22 cellular contexts compared by ENCODE assay signal in the genomic region with DNA sequence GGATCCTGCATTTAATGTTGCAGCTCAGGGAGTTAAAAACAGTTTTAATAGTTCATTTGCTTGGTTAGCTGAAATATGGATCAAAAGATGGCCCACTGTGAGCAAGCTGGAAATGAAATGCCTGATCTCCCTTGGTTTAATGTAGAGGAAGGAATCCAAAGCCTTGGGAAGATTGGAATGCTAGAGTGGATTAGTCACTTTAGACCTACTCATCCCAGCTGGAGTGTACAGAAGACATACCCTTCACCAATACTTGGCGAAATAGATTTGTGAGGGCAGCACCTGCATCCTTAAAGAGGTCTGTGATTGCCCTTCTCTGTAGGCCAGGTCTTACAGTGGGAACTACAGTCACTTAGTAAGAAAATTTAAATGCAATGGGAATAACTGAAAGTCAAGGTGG.
"Had no signal": no experiment of that assay in that cellular context is flagged by ENCODE, and none has a peak within 500 bp of the region (broad histone marks: within the 10 kb centered on the region; RNA-seq: fewer than 3 reads in every experiment).

No MANE protein-coding gene starts in this region.

- H2AFZ ChIP-seq: neural progenitor cell had no signal

- H3K27me3 Mint-ChIP-seq: activated naive CD8-positive, alpha-beta T cell treated with anti-CD3 and anti-CD28 coated beads for 36 hours; central memory CD8-positive, alpha-beta T cell had no signal

- H3K27ac Mint-ChIP-seq: activated naive CD8-positive, alpha-beta T cell treated with anti-CD3 and anti-CD28 coated beads for 36 hours; brain; neural progenitor cell had no signal

- ATAC-seq: activated CD4-positive, CD25-positive, alpha-beta regulatory T cell treated with anti-CD3 and anti-CD28 coated beads, Interleukin-2, amount 50 U/mL, for 24 hours; left lobe of liver; sciatic nerve; upper lobe of right lung had no signal

- H3K4me1 ChIP-seq: esophagus squamous epithelium, neural progenitor cell, upper lobe of right lung had no signal

- H3K36me3 Mint-ChIP-seq: activated naive CD8-positive, alpha-beta T cell treated with anti-CD3 and anti-CD28 coated beads for 36 hours; brain; naive B cell; neural progenitor cell had no signal

- H3K9me3 Mint-ChIP-seq: activated naive CD8-positive, alpha-beta T cell treated with anti-CD3 and anti-CD28 coated beads for 36 hours; central memory CD8-positive, alpha-beta T cell; naive B cell; neural progenitor cell had no signal

- FAIRE-seq: frontal cortex, islet of Langerhans had no signal

- DNase-seq: activated CD4-positive, alpha-beta T cell treated with anti-CD3 and anti-CD28 coated beads, Interleukin-2, amount 50 U/mL, for 1 hour; activated CD8-positive, alpha-beta memory T cell treated with anti-CD3 and anti-CD28 coated beads for 24 hours; activated naive CD8-positive, alpha-beta T cell treated with anti-CD3 and anti-CD28 coated beads for 36 hours; amygdala; effector CD4-positive, alpha-beta T cell; esophagus squamous epithelium; naive B cell; ovary; stimulated activated CD4-positive, alpha-beta T cell treated with anti-CD3 and anti-CD28 coated beads, Interleukin-12 subunit alpha, Interleukin-12 subunit beta, amount 100 ng/mL, for 4 hours; stimulated activated CD4-positive, alpha-beta T cell treated with anti-CD3 and anti-CD28 coated beads, Interleukin-2, amount 100 ng/mL, for 24 hours; T-helper 9 cell; upper lobe of right lung had no signal

- H3K36me3 ChIP-seq: esophagus squamous epithelium, neural progenitor cell, ovary, thoracic aorta, upper lobe of right lung had no signal

- H3K27me3 ChIP-seq: neural progenitor cell, ovary, upper lobe of right lung had no signal

- H3K9me3 ChIP-seq: esophagus squamous epithelium, ovary, thoracic aorta, upper lobe of right lung had no signal

- H3K27ac ChIP-seq: coronary artery, esophagus squamous epithelium, neural progenitor cell, ovary, thoracic aorta, upper lobe of right lung had no signal

- H3K4me2 ChIP-seq: neural progenitor cell had no signal

- H3K9ac ChIP-seq: neural progenitor cell had no signal

- H3K4me3 Mint-ChIP-seq: activated naive CD8-positive, alpha-beta T cell treated with anti-CD3 and anti-CD28 coated beads for 36 hours; brain; central memory CD8-positive, alpha-beta T cell; neural progenitor cell had no signal

- H3K4me3 ChIP-seq: coronary artery, esophagus squamous epithelium, neural progenitor cell, ovary, thoracic aorta, upper lobe of right lung had no signal

- H3K4me1 Mint-ChIP-seq: activated naive CD8-positive, alpha-beta T cell treated with anti-CD3 and anti-CD28 coated beads for 36 hours; brain; central memory CD8-positive, alpha-beta T cell; naive B cell; neural progenitor cell had no signal
